Comparison of ENCODE assay signal across 25 cellular contexts in the genomic region with DNA sequence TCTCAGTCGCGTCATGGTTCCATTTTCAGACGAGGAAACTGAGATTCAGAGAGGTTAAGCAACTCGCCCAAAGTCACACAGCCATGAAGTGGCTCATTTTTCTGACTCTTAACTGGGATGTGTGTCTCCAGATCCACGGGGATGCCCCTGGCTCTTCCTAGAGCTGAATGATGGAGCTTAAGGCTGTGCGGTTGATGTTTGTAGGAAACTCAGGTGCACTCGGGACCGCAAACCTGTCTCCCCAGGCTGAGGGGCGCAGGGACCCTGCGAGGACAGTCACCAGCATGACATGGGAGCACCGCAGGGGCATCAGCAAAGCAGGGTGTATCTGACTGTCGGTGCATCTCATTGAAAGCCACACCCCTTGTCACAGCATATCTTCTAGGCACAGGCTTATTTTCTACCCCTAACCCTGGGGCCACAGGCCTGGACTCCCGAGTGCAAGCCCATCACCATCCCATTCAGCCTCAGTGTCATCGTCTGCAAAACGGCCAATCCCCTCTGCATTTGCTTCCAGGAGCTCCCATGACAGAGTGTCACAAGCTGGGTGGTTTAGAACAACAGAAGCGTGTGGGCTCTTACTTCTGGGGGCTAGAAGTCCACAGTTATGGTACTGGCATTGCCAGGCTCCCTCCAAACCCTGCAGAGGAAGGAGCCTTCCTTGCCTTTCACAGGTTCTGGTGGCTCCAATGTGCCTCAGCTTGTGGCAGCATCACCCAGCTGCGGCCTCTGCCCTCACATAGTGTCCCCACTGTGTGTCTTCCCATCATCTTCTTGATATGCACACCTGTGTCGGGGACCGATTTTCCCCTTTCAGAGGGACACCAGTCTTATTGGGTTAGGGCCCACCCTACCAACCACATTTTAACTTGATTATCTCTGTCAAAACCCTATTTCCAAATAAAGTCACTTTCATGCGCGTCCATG. TPM values are rescaled to one million over a fixed set of nuclear protein-coding genes. Genes with fewer than 3 reads are reported as not detected.
"Had no signal": no experiment of that assay in that cellular context is flagged by ENCODE, and none has a peak within 500 bp of the region (broad histone marks: within the 10 kb centered on the region; RNA-seq: fewer than 3 reads in every experiment).

No MANE protein-coding gene starts in this region.

- FAIRE-seq: astrocyte had no signal

- H3K4me1 ChIP-seq: esophagus squamous epithelium, gastrocnemius medialis, sigmoid colon, stomach, suprapubic skin, tibial nerve, vagina had no signal

- H3K27ac ChIP-seq: esophagus squamous epithelium, gastrocnemius medialis, sigmoid colon, stomach, suprapubic skin, tibial nerve, vagina had no signal

- H3K36me3 ChIP-seq: esophagus squamous epithelium, gastrocnemius medialis, sigmoid colon, stomach, suprapubic skin, tibial nerve, vagina had no signal

- H3K4me3 ChIP-seq: esophagus squamous epithelium, gastrocnemius medialis, mucosa of descending colon, sigmoid colon, smooth muscle cell, stomach, suprapubic skin, tibial nerve, vagina had no signal

- ATAC-seq: activated CD4-positive, CD25-positive, alpha-beta regulatory T cell treated with anti-CD3 and anti-CD28 coated beads, Interleukin-2, amount 50 U/mL, for 24 hours; activated CD8-positive, alpha-beta memory T cell treated with anti-CD3 and anti-CD28 coated beads, Interleukin-2, amount 10 ng/mL, durations not matched to agents 7 days and 5 days; activated CD8-positive, alpha-beta T cell treated with anti-CD3 and anti-CD28 coated beads for 36 hours; gastrocnemius medialis; left ventricle myocardium superior; mucosa of descending colon; stimulated activated memory B cell treated with anti-CD40 and anti-IgM and Interleukin-4, amounts not matched to agents 10 μg/mL and 1 μg/mL and 100 μg/mL, for 72 hours had no signal

- DNase-seq: activated CD4-positive, alpha-beta T cell treated with anti-CD3 and anti-CD28 coated beads, Interleukin-2, amount 10 ng/mL, durations not matched to agents 24 days and 14 days; activated CD8-positive, alpha-beta memory T cell treated with anti-CD3 and anti-CD28 coated beads, Interleukin-2, amount 10 ng/mL, durations not matched to agents 7 days and 5 days; activated CD8-positive, alpha-beta T cell treated with anti-CD3 and anti-CD28 coated beads for 36 hours; activated gamma-delta T cell treated with Interleukin-2 at 50 U/mL for 16 hours; activated naive CD8-positive, alpha-beta T cell treated with anti-CD3 and anti-CD28 coated beads for 36 hours; central memory CD4-positive, alpha-beta T cell; dermis blood vessel endothelial cell; effector CD8-positive, alpha-beta T cell; esophagus squamous epithelium; gastrocnemius medialis; hippocampal formation; left ventricle myocardium superior; mucosa of descending colon; nephron progenitor cell; sigmoid colon; stimulated activated CD4-positive, alpha-beta T cell treated with anti-CD3 and anti-CD28 coated beads, Interleukin-15, amount 100 ng/mL, for 24 hours; stomach had no signal

- H3K27me3 ChIP-seq: gastrocnemius medialis, vagina had no signal

- H3K9me3 ChIP-seq: esophagus squamous epithelium, gastrocnemius medialis, mucosa of descending colon, sigmoid colon, stomach, suprapubic skin, tibial nerve, vagina had no signal

- H3K4me2 ChIP-seq: smooth muscle cell had no signal

RNA-seq across cellular contexts. Expression of a gene that starts 9.9 kb away (rescaled TPM):
- total RNA-seq: activated CD4-positive, alpha-beta T cell treated with anti-CD3 and anti-CD28 coated beads, Interleukin-2, amount 10 ng/mL, durations not matched to agents 24 days and 14 days; activated CD8-positive, alpha-beta memory T cell treated with anti-CD3 and anti-CD28 coated beads, Interleukin-2, amount 10 ng/mL, durations not matched to agents 7 days and 5 days; activated CD8-positive, alpha-beta T cell treated with anti-CD3 and anti-CD28 coated beads for 36 hours; dermis blood vessel endothelial cell; gastrocnemius medialis; left ventricle myocardium superior; mucosa of descending colon; sigmoid colon; T-helper 2 cell treated with Interferon-gamma antibody and Interleukin-4, amounts not matched to agents 100 ng/mL and 5 ng/mL, for 36 hours; tibial nerve had no signal
- polyA plus RNA-seq: sigmoid colon, smooth muscle cell had no signal

RNA-seq across cellular contexts. Expression of a gene that starts 10.8 kb away (rescaled TPM):
- total RNA-seq: activated CD4-positive, alpha-beta T cell treated with anti-CD3 and anti-CD28 coated beads, Interleukin-2, amount 10 ng/mL, durations not matched to agents 24 days and 14 days; activated CD8-positive, alpha-beta memory T cell treated with anti-CD3 and anti-CD28 coated beads, Interleukin-2, amount 10 ng/mL, durations not matched to agents 7 days and 5 days; activated CD8-positive, alpha-beta T cell treated with anti-CD3 and anti-CD28 coated beads for 36 hours; activated naive CD8-positive, alpha-beta T cell treated with anti-CD3 and anti-CD28 coated beads for 36 hours; astrocyte; dermis blood vessel endothelial cell; esophagus squamous epithelium; gastrocnemius medialis; left ventricle myocardium superior; mucosa of descending colon; sigmoid colon; smooth muscle cell; stomach; suprapubic skin; T-helper 2 cell treated with Interferon-gamma antibody and Interleukin-4, amounts not matched to agents 100 ng/mL and 5 ng/mL, for 36 hours; tibial nerve; vagina had no signal
- polyA plus RNA-seq: sigmoid colon, smooth muscle cell, stomach had no signal
